In genomic region chr15:57216288-57216687, GRCh38 we compare ENCODE assay signal across 10 cellular contexts.
DNase-seq lines count a peak whose midpoint lies in the region; ATAC-seq, FAIRE-seq and TF ChIP-seq lines count a peak whose summit lies in the region.
"Had no signal": no experiment of that assay in that cellular context is flagged by ENCODE, and none has a peak within 500 bp of the region (broad histone marks: within the 10 kb centered on the region; RNA-seq: fewer than 3 reads in every experiment).

No MANE protein-coding gene starts in this region.

- H3K79me2 ChIP-seq in GM23338 (replicated peaks; ENCODE audit: insufficient read depth) (peaks cover 51% of the 10 kb centered on the region), endothelial cell of umbilical vein (ENCODE audit: control insufficient read depth, insufficient read depth, low read length) (peaks cover 25% of the 10 kb centered on the region), OCI-LY7 (ENCODE audit: insufficient read depth, low read depth, low read length) (no peaks in the 10 kb centered on the region)

- peak overlapping the region; percentile 66 for H3K27ac Mint-ChIP-seq in GM23338
- peak overlapping the region; percentile 57 for H3K27ac Mint-ChIP-seq in osteocyte (ENCODE audit: unreplicated experiment)

- H3K27me3 ChIP-seq in GM23338 (ENCODE audit: insufficient read depth) (no peaks in the 10 kb centered on the region), endothelial cell of umbilical vein (ENCODE audit: control insufficient read depth in 2 of 2, insufficient read depth in 2 of 2, low read length in 2 of 2) (no peaks in the 10 kb centered on the region)

- H3K4me3 Mint-ChIP-seq in GM23338: no peak overlapping the region
- peak overlapping the region; percentile 4 for H3K4me3 Mint-ChIP-seq in osteocyte (ENCODE audit: unreplicated experiment)

- TF ChIP-seq CTCF in GM23338 (conservative IDR thresholded peaks at IDR 0.05; ENCODE audit: low read depth in 2 of 2) (no peak), endothelial cell of umbilical vein (IDR thresholded peaks at IDR 0.05; ENCODE audit: extremely low read depth in 1 of 2, insufficient read depth in 1 of 2, low read depth in 1 of 2, low read length in 2 of 2) (no peak), osteocyte (IDR thresholded peaks at IDR 0.05) (no peak), OCI-LY7 (conservative IDR thresholded peaks at IDR 0.05; ENCODE audit: low read length) (no peak)

- FAIRE-seq in endothelial cell of umbilical vein (lab: Jason Lieb, UNC): peak; percentile 63
- FAIRE-seq: TTC549 had no signal

- BruUV-seq in endothelial cell of umbilical vein (replicated peaks; lab: Mats Ljungman, UMichigan): no TSS peak
- no TSS peak for BruUV-seq in OCI-LY7 (replicated peaks; lab: Mats Ljungman, UMichigan)

- H2AFZ ChIP-seq in GM23338: no peak overlapping the region
- H2AFZ ChIP-seq in endothelial cell of umbilical vein (ENCODE audit: low read depth, low read length): no peak overlapping the region
- no peak overlapping the region for H2AFZ ChIP-seq in OCI-LY7 (ENCODE audit: low read length)

- no peaks in the 10 kb centered on the region for H3F3A ChIP-seq in GM23338 (replicated peaks; ENCODE audit: low read depth)

- 0 out of 2 replicates have a peak overlapping the region, but pooled peaks have one; percentile 1 for H3K27ac ChIP-seq in GM23338 (ENCODE audit: low read depth)
- no peak overlapping the region for H3K27ac ChIP-seq in endothelial cell of umbilical vein (ENCODE audit: insufficient read depth, low read depth, low read length)
- H3K27ac ChIP-seq in OCI-LY7 (ENCODE audit: low read depth, low read length, poor library complexity, severe bottlenecking): no peak overlapping the region

- POLR2A ChIA-PET in endothelial cell of umbilical vein (lab: Charles Lee): interaction anchor here (0.6 kb wide), 1 partner anchor 32 kb away, joined by 3 read pairs; no protein-coding TSS in a partner anchor
- POLR2A ChIA-PET in OCI-LY7 (lab: Charles Lee): no interaction called here

- H3K9ac ChIP-seq in endothelial cell of umbilical vein (replicated peaks; ENCODE audit: extremely low read depth, insufficient read depth, low read length): no peak overlapping the region

- no peaks in the 10 kb centered on the region for H3K9me1 ChIP-seq in endothelial cell of umbilical vein (replicated peaks; ENCODE audit: control insufficient read depth, extremely low read depth, insufficient read depth, low read length)

- H4K20me1 ChIP-seq in GM23338 (replicated peaks; ENCODE audit: insufficient read depth) (no peaks in the 10 kb centered on the region), endothelial cell of umbilical vein (replicated peaks; ENCODE audit: control insufficient read depth, extremely low read depth, insufficient read depth, low read length) (no peaks in the 10 kb centered on the region), OCI-LY7 (ENCODE audit: insufficient read depth, low read length) (no peaks in the 10 kb centered on the region)

- H3K27me3 Mint-ChIP-seq in GM23338 (ENCODE audit: insufficient read depth, low read depth, poor library complexity): peaks cover 4% of the 10 kb centered on the region
- H3K27me3 Mint-ChIP-seq in osteocyte (ENCODE audit: unreplicated experiment): no peaks in the 10 kb centered on the region

- no peaks in the 10 kb centered on the region for H3K36me3 ChIP-seq in GM23338 (ENCODE audit: insufficient read depth)
- H3K36me3 ChIP-seq in endothelial cell of umbilical vein (ENCODE audit: control insufficient read depth in 2 of 2, extremely low read depth in 1 of 2, insufficient read depth in 2 of 2, low read length in 2 of 2): no peaks in the 10 kb centered on the region
- no peaks in the 10 kb centered on the region for H3K36me3 ChIP-seq in OCI-LY7 (ENCODE audit: insufficient read depth, low read length)

- dilution Hi-C loops in endothelial cell of umbilical vein (cut with MboI; ENCODE audit: extremely low pct_ligation_motif_present, low sequenced_read_pairs): no loop called here

- no peak for TF ChIP-seq POLR2A in endothelial cell of umbilical vein (IDR thresholded peaks at IDR 0.05; ENCODE audit: low read depth, low read length)

- H3K4me2 ChIP-seq in GM23338 (no peak overlapping the region), endothelial cell of umbilical vein (ENCODE audit: insufficient read depth, low read length) (no peak overlapping the region), OCI-LY7 (ENCODE audit: low read length) (no peak overlapping the region)

- no peaks in the 10 kb centered on the region for H3K9me2 ChIP-seq in GM23338 (ENCODE audit: insufficient read depth)
- H3K9me2 ChIP-seq in OCI-LY7 (ENCODE audit: insufficient read depth, low read length): no peaks in the 10 kb centered on the region

- intact Hi-C loops in endothelial cell of umbilical vein (cut with micrococcal nuclease): loop anchor here (10.0 kb wide), 1 partner anchor 331 kb away; no protein-coding TSS in a partner anchor
- intact Hi-C loops in OCI-LY7 (cut with micrococcal nuclease; ENCODE audit: unreplicated experiment): no loop called here

- H3K9me3 Mint-ChIP-seq in GM23338 (no peaks in the 10 kb centered on the region), osteocyte (ENCODE audit: unreplicated experiment) (no peaks in the 10 kb centered on the region)

- DNase-seq in GM23338 (ENCODE audit: low spot score): no peak
- peak; percentile 42 for DNase-seq in NCI-H524 treated with DMSO at 0.1 percent for 48 hours (lab: John Stamatoyannopoulos, UW)
- peak; percentile 68 for DNase-seq in endothelial cell of umbilical vein (ENCODE audit: low read depth, low spot score)
- no peak for DNase-seq in osteocyte (ENCODE audit: extremely low spot score, unreplicated experiment)
- DNase-seq in OCI-LY7 (ENCODE audit: low spot score): no peak
- DNase-seq in NCI-H187 treated with DMSO at 0.1 percent for 48 hours (lab: John Stamatoyannopoulos, UW): no peak
- DNase-seq: retina had no signal

- CTCF ChIA-PET in endothelial cell of umbilical vein (lab: Charles Lee): interaction anchor here (1.5 to 2.8 kb wide), 6 partner anchors 16 to 394 kb away, joined by 4 to 22 read pairs (median 6); no protein-coding TSS in a partner anchor
- CTCF ChIA-PET in OCI-LY7 (lab: Charles Lee; ENCODE audit: unreplicated experiment): no interaction called here

- H3K4me3 ChIP-seq in GM23338: no peak overlapping the region
- no peak overlapping the region for H3K4me3 ChIP-seq in endothelial cell of umbilical vein (replicated peaks in 1 of 3; ENCODE audit: insufficient read depth in 1 of 3, low read depth in 1 of 3, low read length in 3 of 3)
- no peak overlapping the region for H3K4me3 ChIP-seq in OCI-LY7 (ENCODE audit: low read depth, low read length, poor library complexity, severe bottlenecking)

- H3K36me3 Mint-ChIP-seq in GM23338 (ENCODE audit: low read depth) (no peaks in the 10 kb centered on the region), osteocyte (ENCODE audit: unreplicated experiment) (peaks cover 2% of the 10 kb centered on the region)

- H3K4me1 ChIP-seq in GM23338 (ENCODE audit: insufficient read depth): peaks cover 48% of the 10 kb centered on the region
- H3K4me1 ChIP-seq in endothelial cell of umbilical vein (ENCODE audit: control insufficient read depth, extremely low read depth, insufficient read depth, low read length): peaks cover 18% of the 10 kb centered on the region
- peaks cover 4% of the 10 kb centered on the region for H3K4me1 ChIP-seq in OCI-LY7 (ENCODE audit: insufficient read depth, low read length, poor library complexity, severe bottlenecking)

- H3K9me3 ChIP-seq in endothelial cell of umbilical vein (replicated peaks; ENCODE audit: control insufficient read depth, insufficient read depth, low read length) (no peaks in the 10 kb centered on the region), OCI-LY7 (ENCODE audit: low read length) (no peaks in the 10 kb centered on the region)

- H3K4me1 Mint-ChIP-seq in GM23338 (peaks cover 64% of the 10 kb centered on the region), osteocyte (ENCODE audit: unreplicated experiment) (peaks cover 76% of the 10 kb centered on the region)

- ATAC-seq in GM23338: no peak
- ATAC-seq in HG02623 (IDR thresholded peaks at IDR 0.05; ENCODE audit: unreplicated experiment): no peak
- no peak for ATAC-seq in GM18873 (IDR thresholded peaks at IDR 0.05; ENCODE audit: low FRiP score, unreplicated experiment)

TF ChIP-seq in GM23338, 12 proteins besides CTCF, POLR2A, EP300 and RAD21 (continues in another document):
- no peak for TF ChIP-seq STAT1 (IDR thresholded peaks at IDR 0.05; ENCODE audit: unreplicated experiment)
- TF ChIP-seq NANOG (IDR thresholded peaks at IDR 0.05; ENCODE audit: borderline replicate concordance): no peak
- no peak for TF ChIP-seq ZNF331 (CRISPR knock-in tag; IDR thresholded peaks at IDR 0.05; ENCODE audit: low read depth)
- no peak for TF ChIP-seq EZH2phosphoT487 (IDR thresholded peaks at IDR 0.05; ENCODE audit: unreplicated experiment)
- no peak for TF ChIP-seq ETS1 (IDR thresholded peaks at IDR 0.05)
- TF ChIP-seq ZNF114 (CRISPR knock-in tag; IDR thresholded peaks at IDR 0.05): no peak

TF ChIP-seq in endothelial cell of umbilical vein, 7 proteins besides CTCF, POLR2A, EP300 and RAD21:
- peak; percentile 71 for TF ChIP-seq FOS (IDR thresholded peaks at IDR 0.05; ENCODE audit: borderline replicate concordance, insufficient read depth, low read length)
- TF ChIP-seq JUN (IDR thresholded peaks at IDR 0.05; ENCODE audit: borderline replicate concordance, insufficient read depth, insufficient read length, low read depth): peak; percentile 32
- TF ChIP-seq GATA2 (IDR thresholded peaks at IDR 0.05; ENCODE audit: insufficient read depth, insufficient read length, low read depth, low read length): no peak

Comparison
In these comparisons a context has a peak if more than half of its experiments do, and no peak if none do; other contexts are left out.
1. DNase-seq: peak in NCI-H524 treated with DMSO at 0.1 percent for 48 hours (single experiment) and endothelial cell of umbilical vein (single experiment); none in GM23338 (single experiment), osteocyte (single experiment), OCI-LY7 (single experiment) and NCI-H187 treated with DMSO at 0.1 percent for 48 hours (single experiment).